Comparison of ENCODE assay signal across 8 cellular contexts in genomic region chr15:41494922-41495735, GRCh38. TPM values are rescaled to one million over a fixed set of nuclear protein-coding genes. Genes with fewer than 3 reads are reported as not detected.
DNase-seq lines count a peak whose midpoint lies in the region; ATAC-seq lines count a peak whose summit lies in the region.

No MANE protein-coding gene starts in this region.

- H3K9me3 ChIP-seq in iPS-18c (ENCODE audit: control insufficient read depth, insufficient read depth, low read length): no peaks in the 10 kb centered on the region

- DNase-seq in H7 (peak; percentile 83), RKO (ENCODE audit: low spot score) (no peak), NCI-H2196 treated with DMSO at 0.1 percent for 48 hours (lab: John Stamatoyannopoulos, UW; ENCODE audit: unreplicated experiment) (no peak)
- DNase-seq in activated T-cell treated with anti-CD3 and anti-CD28 coated beads, Interleukin-2, amount 50 U/mL, for 24 hours: peak; percentile 70
- DNase-seq in stimulated activated effector memory CD8-positive, alpha-beta T cell treated with anti-CD3 and anti-CD28 coated beads, Interleukin-12 subunit alpha, Interleukin-12 subunit beta, amount 100 ng/mL, for 72 hours (ENCODE audit: low spot score in 2 of 2): no peak

- H3K36me3 Mint-ChIP-seq in activated T-cell treated with anti-CD3 and anti-CD28 coated beads, Interleukin-2, amount 50 U/mL, for 24 hours (ENCODE audit: low read depth): no peaks in the 10 kb centered on the region
- H3K36me3 Mint-ChIP-seq in stimulated activated effector memory CD8-positive, alpha-beta T cell treated with anti-CD3 and anti-CD28 coated beads, Interleukin-12 subunit alpha, Interleukin-12 subunit beta, amount 100 ng/mL, for 72 hours: peaks cover 12% of the 10 kb centered on the region

- no peak for ATAC-seq in stimulated activated effector memory CD8-positive, alpha-beta T cell treated with anti-CD3 and anti-CD28 coated beads, Interleukin-12 subunit alpha, Interleukin-12 subunit beta, amount 100 ng/mL, for 72 hours
- ATAC-seq in HG03439 (IDR thresholded peaks at IDR 0.05; ENCODE audit: unreplicated experiment) (no peak), HG03045 (IDR thresholded peaks at IDR 0.05; ENCODE audit: unreplicated experiment) (no peak)

- peak overlapping the region; percentile 59 for H3K4me3 ChIP-seq in H7 (ENCODE audit: insufficient read depth, low read depth, low read length)
- peak overlapping the region; percentile 47 for H3K4me3 ChIP-seq in iPS-18c (ENCODE audit: insufficient read depth, low read depth, low read length)

- H3K4me1 Mint-ChIP-seq in activated T-cell treated with anti-CD3 and anti-CD28 coated beads, Interleukin-2, amount 50 U/mL, for 24 hours (ENCODE audit: low read depth): peaks cover 31% of the 10 kb centered on the region
- peaks cover 27% of the 10 kb centered on the region for H3K4me1 Mint-ChIP-seq in stimulated activated effector memory CD8-positive, alpha-beta T cell treated with anti-CD3 and anti-CD28 coated beads, Interleukin-12 subunit alpha, Interleukin-12 subunit beta, amount 100 ng/mL, for 72 hours

- H3K9me3 Mint-ChIP-seq in activated T-cell treated with anti-CD3 and anti-CD28 coated beads, Interleukin-2, amount 50 U/mL, for 24 hours: no peaks in the 10 kb centered on the region
- no peaks in the 10 kb centered on the region for H3K9me3 Mint-ChIP-seq in stimulated activated effector memory CD8-positive, alpha-beta T cell treated with anti-CD3 and anti-CD28 coated beads, Interleukin-12 subunit alpha, Interleukin-12 subunit beta, amount 100 ng/mL, for 72 hours

- H3K27ac Mint-ChIP-seq in activated T-cell treated with anti-CD3 and anti-CD28 coated beads, Interleukin-2, amount 50 U/mL, for 24 hours: no peak overlapping the region
- H3K27ac Mint-ChIP-seq in stimulated activated effector memory CD8-positive, alpha-beta T cell treated with anti-CD3 and anti-CD28 coated beads, Interleukin-12 subunit alpha, Interleukin-12 subunit beta, amount 100 ng/mL, for 72 hours: no peak overlapping the region

- H3K4me3 Mint-ChIP-seq in activated T-cell treated with anti-CD3 and anti-CD28 coated beads, Interleukin-2, amount 50 U/mL, for 24 hours: peak overlapping the region; percentile 55
- H3K4me3 Mint-ChIP-seq in stimulated activated effector memory CD8-positive, alpha-beta T cell treated with anti-CD3 and anti-CD28 coated beads, Interleukin-12 subunit alpha, Interleukin-12 subunit beta, amount 100 ng/mL, for 72 hours: peak overlapping the region; percentile 75

- H3K27me3 Mint-ChIP-seq in activated T-cell treated with anti-CD3 and anti-CD28 coated beads, Interleukin-2, amount 50 U/mL, for 24 hours: peaks cover 68% of the 10 kb centered on the region

- peaks cover 89% of the 10 kb centered on the region for H3K27me3 ChIP-seq in H7 (ENCODE audit: control insufficient read depth, insufficient read depth, low read length)

- H3K36me3 ChIP-seq in H7 (replicated peaks; ENCODE audit: control insufficient read depth, insufficient read depth, low read length): no peaks in the 10 kb centered on the region

RNA-seq across cellular contexts. Expression of gene ITPKA, which starts 1.5 kb away (rescaled TPM):
- total RNA-seq in H7 (2014; rRNA removed; shearing (Covaris generic)): 0.07 and 0.52 TPM in 2 replicates

RNA-seq across cellular contexts. Expression of gene LTK, which starts 18.5 kb away (rescaled TPM):
- 0.07 and 0.15 TPM in 2 replicates for total RNA-seq in H7 (2014; rRNA removed; shearing (Covaris generic))

RNA-seq across cellular contexts. Expression of gene RPAP1, which starts 48.9 kb away (rescaled TPM):
- 65.5 and 77.7 TPM in 2 replicates for total RNA-seq in H7 (2014; rRNA removed; shearing (Covaris generic))

Comparison
In these comparisons a context has a peak if more than half of its experiments do, and no peak if none do; other contexts are left out.
1. DNase-seq: peak in H7 (single experiment) and activated T-cell treated with anti-CD3 and anti-CD28 coated beads, Interleukin-2, amount 50 U/mL, for 24 hours (single experiment); none in stimulated activated effector memory CD8-positive, alpha-beta T cell treated with anti-CD3 and anti-CD28 coated beads, Interleukin-12 subunit alpha, Interleukin-12 subunit beta, amount 100 ng/mL, for 72 hours (0 of 2), RKO (single experiment) and NCI-H2196 treated with DMSO at 0.1 percent for 48 hours (single experiment).